Comparison of ENCODE assay signal across 23 cellular contexts in genomic region chr12:122853582-122854245, GRCh38. TPM values are rescaled to one million over a fixed set of nuclear protein-coding genes. Genes with fewer than 3 reads are reported as not detected.
A peak's percentile ranks its signal among the peaks of the same experiment; 100 is the strongest.
DNase-seq lines count a peak whose midpoint lies in the region; ATAC-seq, FAIRE-seq and TF ChIP-seq lines count a peak whose summit lies in the region.
"Had no signal": no experiment of that assay in that cellular context is flagged by ENCODE, and none has a peak within 500 bp of the region (broad histone marks: within the 10 kb centered on the region; RNA-seq: fewer than 3 reads in every experiment).

No MANE protein-coding gene starts in this region.

- peaks cover 20% of the 10 kb centered on the region for H3K4me1 ChIP-seq in adipocyte (ENCODE audit: control insufficient read depth, insufficient read depth, low read length)
- peaks cover 27% of the 10 kb centered on the region for H3K4me1 ChIP-seq in endothelial cell of umbilical vein (ENCODE audit: control insufficient read depth, extremely low read depth, insufficient read depth, low read length)
- H3K4me1 ChIP-seq in suprapubic skin, result peaks cover 37% of the 10 kb centered on the region
- H3K4me1 ChIP-seq in esophagus muscularis mucosa, result peaks cover 25 to 32% (median 31%) of the 10 kb centered on the region in 4 donors

- H4K20me1 ChIP-seq in endothelial cell of umbilical vein (replicated peaks; ENCODE audit: control insufficient read depth, extremely low read depth, insufficient read depth, low read length), result no peaks in the 10 kb centered on the region

- H3K79me2 ChIP-seq in endothelial cell of umbilical vein (ENCODE audit: control insufficient read depth, insufficient read depth, low read length), result no peaks in the 10 kb centered on the region

- H3K4me3 ChIP-seq in H7 (ENCODE audit: insufficient read depth, low read depth, low read length) (no peak overlapping the region), adipocyte (ENCODE audit: low read length) (no peak overlapping the region), endothelial cell of umbilical vein (replicated peaks in 1 of 3; ENCODE audit: insufficient read depth in 1 of 3, low read depth in 1 of 3, low read length in 3 of 3) (no peak overlapping the region), suprapubic skin (no peak overlapping the region), esophagus muscularis mucosa (no peak overlapping the region)
- H3K4me3 ChIP-seq: BLaER1 treated with 17β-estradiol and CSF1 and Interleukin-3, amounts not matched to agents 10 nM and 100 nM; gastrocnemius medialis had no signal

- no peak for FAIRE-seq in endothelial cell of umbilical vein (lab: Jason Lieb, UNC)
- FAIRE-seq: colon, G401.6 had no signal

- H3K36me3 ChIP-seq in H7 (replicated peaks; ENCODE audit: control insufficient read depth, insufficient read depth, low read length) (no peaks in the 10 kb centered on the region; the same call in 1 of the 2 replicates), adipocyte (ENCODE audit: control insufficient read depth, insufficient read depth, low read length, severe bottlenecking) (peaks cover 2% of the 10 kb centered on the region), endothelial cell of umbilical vein (ENCODE audit: control insufficient read depth in 2 of 2, extremely low read depth in 1 of 2, insufficient read depth in 2 of 2, low read length in 2 of 2) (peaks cover 4 to 54% of the 10 kb centered on the region in 2 experiments), suprapubic skin (peaks cover 45% of the 10 kb centered on the region), esophagus muscularis mucosa (peaks cover 0 to 50% (median 36%) of the 10 kb centered on the region in 4 donors)
- H3K36me3 ChIP-seq: gastrocnemius medialis had no signal

- intact Hi-C loops in endothelial cell of umbilical vein (cut with micrococcal nuclease) (loop anchor here (5.0 kb wide), 1 partner anchor 61 kb away; no protein-coding TSS in a partner anchor), esophagus muscularis mucosa (cut with DNase I) (loop anchor here (10.0 kb wide), 1 partner anchor 59 kb away; no protein-coding TSS in a partner anchor)

- DNase-seq in H7 (peak; percentile 50), adipocyte (ENCODE audit: low read depth) (no peak), endothelial cell of umbilical vein (ENCODE audit: low read depth, low spot score) (no peak), suprapubic skin (ENCODE audit: low spot score in 2 of 2) (peak in 1 of 2 donors; percentile 77), NCI-H146 (lab: John Stamatoyannopoulos, UW) (no peak), esophagus muscularis mucosa (ENCODE audit: extremely low spot score) (no peak)
- DNase-seq: activated CD4-positive, alpha-beta T cell treated with anti-CD3 and anti-CD28 coated beads for 4 hours; activated gamma-delta T cell; activated naive CD8-positive, alpha-beta T cell treated with anti-CD3 and anti-CD28 coated beads, Interleukin-2, amount 10 ng/mL, durations not matched to agents 7 days and 5 days; activated T-cell treated with anti-CD3 and anti-CD28 coated beads, Interleukin-2, amount 50 U/mL, for 1 hour; gastrocnemius medialis; immature natural killer cell; NCI-H1092 treated with DMSO at 0.1 percent for 48 hours; NCI-H2029 treated with DMSO at 0.1 percent for 48 hours; NCI-H226; NCI-H82; T-helper 2 cell had no signal

- no peak overlapping the region for H3K4me2 ChIP-seq in endothelial cell of umbilical vein (ENCODE audit: insufficient read depth, low read length)

- H3K27me3 ChIP-seq in H7 (ENCODE audit: control insufficient read depth, insufficient read depth, low read length) (no peaks in the 10 kb centered on the region), adipocyte (replicated peaks; ENCODE audit: control insufficient read depth, insufficient read depth, low read length) (no peaks in the 10 kb centered on the region), endothelial cell of umbilical vein (ENCODE audit: control insufficient read depth in 2 of 2, insufficient read depth in 2 of 2, low read length in 2 of 2) (no peaks in the 10 kb centered on the region), suprapubic skin (no peaks in the 10 kb centered on the region), esophagus muscularis mucosa (no peaks in the 10 kb centered on the region)
- H3K27me3 ChIP-seq: gastrocnemius medialis had no signal

- no peaks in the 10 kb centered on the region for H3K9me1 ChIP-seq in endothelial cell of umbilical vein (replicated peaks; ENCODE audit: control insufficient read depth, extremely low read depth, insufficient read depth, low read length)

- TF ChIP-seq POLR2A in endothelial cell of umbilical vein (IDR thresholded peaks at IDR 0.05; ENCODE audit: low read depth, low read length) (no peak), suprapubic skin (IDR thresholded peaks at IDR 0.05) (no peak), esophagus muscularis mucosa (IDR thresholded peaks at IDR 0.05; ENCODE audit: low read depth) (no peak)

- CTCF ChIA-PET in endothelial cell of umbilical vein (lab: Charles Lee), result interaction anchor here (0.7 to 1.9 kb wide), 4 partner anchors 60 to 385 kb away, joined by 3 to 8 read pairs (median 4); no protein-coding TSS in a partner anchor

- no TSS peak for BruUV-seq in endothelial cell of umbilical vein (replicated peaks; lab: Mats Ljungman, UMichigan)

- POLR2A ChIA-PET in endothelial cell of umbilical vein (lab: Charles Lee), result no interaction called here

- H2AFZ ChIP-seq in endothelial cell of umbilical vein (ENCODE audit: low read depth, low read length), result no peak overlapping the region

- WGBS in suprapubic skin, result 97% methylated on average over 9 of the region's 17 CpGs
- WGBS in esophagus muscularis mucosa, result 92% methylated on average over 13 of the region's 17 CpGs

- no peaks in the 10 kb centered on the region for H3K9me3 ChIP-seq in adipocyte (ENCODE audit: control insufficient read depth, low read length)
- H3K9me3 ChIP-seq in endothelial cell of umbilical vein (replicated peaks; ENCODE audit: control insufficient read depth, insufficient read depth, low read length), result no peaks in the 10 kb centered on the region
- H3K9me3 ChIP-seq in suprapubic skin, result no peaks in the 10 kb centered on the region
- H3K9me3 ChIP-seq in esophagus muscularis mucosa, result no peaks in the 10 kb centered on the region
- H3K9me3 ChIP-seq: BLaER1 treated with 17β-estradiol and CSF1 and Interleukin-3, amounts not matched to agents 10 nM and 100 nM; gastrocnemius medialis had no signal

- H3K27ac ChIP-seq in endothelial cell of umbilical vein (ENCODE audit: insufficient read depth, low read depth, low read length) (peak overlapping the region; percentile 37), suprapubic skin (peak overlapping the region; percentile 88), esophagus muscularis mucosa (replicated peaks in 1 of 4) (peak overlapping the region in 1 of 4 donors; percentile 0)
- H3K27ac ChIP-seq: BLaER1 treated with 17β-estradiol and CSF1 and Interleukin-3, amounts not matched to agents 10 nM and 100 nM had no signal

- H3K9ac ChIP-seq in adipocyte (ENCODE audit: low read length), result peak overlapping the region; percentile 25
- no peak overlapping the region for H3K9ac ChIP-seq in endothelial cell of umbilical vein (replicated peaks; ENCODE audit: extremely low read depth, insufficient read depth, low read length)

- TF ChIP-seq CTCF in endothelial cell of umbilical vein (IDR thresholded peaks at IDR 0.05; ENCODE audit: extremely low read depth in 1 of 2, insufficient read depth in 1 of 2, low read depth in 1 of 2, low read length in 2 of 2) (no peak), suprapubic skin (IDR thresholded peaks at IDR 0.05) (no peak), esophagus muscularis mucosa (IDR thresholded peaks at IDR 0.05) (no peak)

- TF ChIP-seq EP300 in suprapubic skin (IDR thresholded peaks at IDR 0.05) (no peak), esophagus muscularis mucosa (IDR thresholded peaks at IDR 0.05) (no peak)

- dilution Hi-C loops in endothelial cell of umbilical vein (cut with MboI; ENCODE audit: extremely low pct_ligation_motif_present, low sequenced_read_pairs), result no loop called here

- ATAC-seq in GM19455 (IDR thresholded peaks at IDR 0.05; ENCODE audit: unreplicated experiment) (no peak), GM21360 (IDR thresholded peaks at IDR 0.05; ENCODE audit: unreplicated experiment) (no peak)
- ATAC-seq: HCT116 had no signal

TF ChIP-seq in endothelial cell of umbilical vein, 7 proteins besides CTCF, POLR2A, EP300 and RAD21 (continues in another document):
- TF ChIP-seq JUN (IDR thresholded peaks at IDR 0.05; ENCODE audit: borderline replicate concordance, insufficient read depth, insufficient read length, low read depth), result no peak
- TF ChIP-seq POLR2AphosphoS5 (IDR thresholded peaks at IDR 0.05; ENCODE audit: insufficient read depth, low read depth, low read length), result no peak
- no peak for TF ChIP-seq GATA2 (IDR thresholded peaks at IDR 0.05; ENCODE audit: insufficient read depth, insufficient read length, low read depth, low read length)
- TF ChIP-seq EZH2 (IDR thresholded peaks at IDR 0.05; ENCODE audit: borderline replicate concordance, low read depth, low read length, severe bottlenecking), result no peak

RNA-seq across cellular contexts. Expression of gene HIP1R, which starts 18.5 kb away (rescaled TPM):
- total RNA-seq in H7 (2014; rRNA removed; shearing (Covaris generic)), result 33.6 and 35.6 TPM in 2 replicates
- 122 and 136 TPM in 2 replicates for total RNA-seq in endothelial cell of umbilical vein
- 110 and 111 TPM in 2 replicates for polyA plus RNA-seq in endothelial cell of umbilical vein
- polyA plus RNA-seq in endothelial cell of umbilical vein (2011; cell fraction: cytosol; rRNA removed), result 44.3 and 60.5 TPM in 2 replicates
- polyA plus RNA-seq in endothelial cell of umbilical vein (2011; cell fraction: nucleus; rRNA removed), result 563 and 679 TPM in 2 replicates
- polyA plus RNA-seq in endothelial cell of umbilical vein (2012), result 54.9 and 77.2 TPM in 2 replicates
- polyA minus RNA-seq in endothelial cell of umbilical vein, result 162 and 203 TPM in 2 replicates
- 11.3 TPM for polyA minus RNA-seq in endothelial cell of umbilical vein (2011; cell fraction: cytosol; rRNA and poly(A)+ RNA removed)
- 132 and 165 TPM in 2 replicates for polyA minus RNA-seq in endothelial cell of umbilical vein (2011; cell fraction: nucleus; rRNA and poly(A)+ RNA removed)
- 100 to 1,000 TPM; 162 to 289 (median 200) TPM for total RNA-seq in suprapubic skin
- 10 to 100 TPM; 13.3 to 38.3 (median 23.7) TPM for total RNA-seq in esophagus muscularis mucosa

RNA-seq across cellular contexts. Expression of gene VPS37B, which starts 42.2 kb away (rescaled TPM):
- 14.7 and 20.9 TPM in 2 replicates for total RNA-seq in H7 (2014; rRNA removed; shearing (Covaris generic))
- 45.9 and 46.4 TPM in 2 replicates for total RNA-seq in endothelial cell of umbilical vein
- 39.5 and 43.5 TPM in 2 replicates for polyA plus RNA-seq in endothelial cell of umbilical vein
- 24.8 and 32.2 TPM in 2 replicates for polyA plus RNA-seq in endothelial cell of umbilical vein (2011; cell fraction: cytosol; rRNA removed)
- polyA plus RNA-seq in endothelial cell of umbilical vein (2011; cell fraction: nucleus; rRNA removed), result 39.9 and 42.2 TPM in 2 replicates
- 25.4 and 32.1 TPM in 2 replicates for polyA plus RNA-seq in endothelial cell of umbilical vein (2012)
- 20.7 and 20.9 TPM in 2 replicates for polyA minus RNA-seq in endothelial cell of umbilical vein
- polyA minus RNA-seq in endothelial cell of umbilical vein (2011; cell fraction: cytosol; rRNA and poly(A)+ RNA removed), result 11.0 TPM
- 20.9 and 25.1 TPM in 2 replicates for polyA minus RNA-seq in endothelial cell of umbilical vein (2011; cell fraction: nucleus; rRNA and poly(A)+ RNA removed)
- 10 to 100 TPM; 42.0 to 67.1 (median 63.0) TPM for total RNA-seq in suprapubic skin
- 10 to 100 TPM; 21.2 to 52.4 (median 38.1) TPM for total RNA-seq in esophagus muscularis mucosa
